In the genomic region with DNA sequence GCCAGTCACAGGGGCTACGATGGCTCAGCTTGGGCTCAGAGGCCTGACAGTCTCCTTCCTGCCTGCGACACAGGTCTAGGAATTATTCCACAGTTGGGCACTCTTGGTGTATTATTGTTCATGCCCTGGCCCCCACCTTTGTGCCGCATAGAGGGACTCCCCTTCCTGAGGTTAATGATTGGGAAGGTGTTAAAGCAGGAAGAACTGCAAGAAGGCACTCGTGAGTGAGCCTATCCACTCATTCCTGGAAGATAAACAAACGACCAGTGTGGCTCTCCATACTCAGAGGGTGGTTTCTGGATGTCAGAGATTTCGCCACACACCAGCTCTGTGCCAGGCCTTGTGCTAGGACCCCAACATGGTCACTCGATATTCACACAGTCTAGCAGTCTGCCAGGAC, we compare ENCODE assay signal across 27 cellular contexts. TPM values are rescaled to one million over a fixed set of nuclear protein-coding genes. Genes with fewer than 3 reads are reported as not detected.
A peak's percentile ranks its signal among the peaks of the same experiment; 100 is the strongest.
DNase-seq lines count a peak whose midpoint lies in the region; ATAC-seq, FAIRE-seq and TF ChIP-seq lines count a peak whose summit lies in the region.
"Had no signal": no experiment of that assay in that cellular context is flagged by ENCODE, and none has a peak within 500 bp of the region (broad histone marks: within the 10 kb centered on the region; RNA-seq: fewer than 3 reads in every experiment).

No MANE protein-coding gene starts in this region.

- H3K36me3 Mint-ChIP-seq in activated CD8-positive, alpha-beta T cell treated with anti-CD3 and anti-CD28 coated beads, Interleukin-2, amount 10 ng/mL, durations not matched to agents 7 days and 5 days (ENCODE audit: low read depth): peaks cover 2% of the 10 kb centered on the region
- no peaks in the 10 kb centered on the region for H3K36me3 Mint-ChIP-seq in activated CD8-positive, alpha-beta T cell treated with anti-CD3 and anti-CD28 coated beads for 36 hours (ENCODE audit: low read depth)
- H3K36me3 Mint-ChIP-seq in activated T-helper 17 cell treated with anti-CD3 and anti-CD28 coated beads, Interleukin-2, amount 50 U/mL, for 72 hours (ENCODE audit: low read depth): no peaks in the 10 kb centered on the region
- peaks cover 6% of the 10 kb centered on the region for H3K36me3 Mint-ChIP-seq in type B pancreatic cell
- H3K36me3 Mint-ChIP-seq: stimulated activated effector memory CD8-positive, alpha-beta T cell treated with anti-CD3 and anti-CD28 coated beads, Interleukin-12 subunit alpha, Interleukin-12 subunit beta, amount 100 ng/mL, for 72 hours had no signal

- 80% methylated on average over 1 of the region's 7 CpGs for WGBS in HepG2 (ENCODE audit: low lambda C conversion rate)

- no peak for TF ChIP-seq CTCF in activated CD8-positive, alpha-beta T cell treated with anti-CD3 and anti-CD28 coated beads for 36 hours (IDR thresholded peaks at IDR 0.05)
- TF ChIP-seq CTCF in HepG2 (CRISPR knock-in tag; IDR thresholded peaks at IDR 0.05) (no peak), type B pancreatic cell (conservative IDR thresholded peaks at IDR 0.05) (no peak)

- H3K4me3 Mint-ChIP-seq in activated CD8-positive, alpha-beta T cell treated with anti-CD3 and anti-CD28 coated beads, Interleukin-2, amount 10 ng/mL, durations not matched to agents 7 days and 5 days: no peak overlapping the region
- no peak overlapping the region for H3K4me3 Mint-ChIP-seq in activated CD8-positive, alpha-beta T cell treated with anti-CD3 and anti-CD28 coated beads for 36 hours
- no peak overlapping the region for H3K4me3 Mint-ChIP-seq in activated T-helper 17 cell treated with anti-CD3 and anti-CD28 coated beads, Interleukin-2, amount 50 U/mL, for 72 hours
- peak overlapping the region; percentile 45 for H3K4me3 Mint-ChIP-seq in type B pancreatic cell
- H3K4me3 Mint-ChIP-seq: stimulated activated effector memory CD8-positive, alpha-beta T cell treated with anti-CD3 and anti-CD28 coated beads, Interleukin-12 subunit alpha, Interleukin-12 subunit beta, amount 100 ng/mL, for 72 hours had no signal

- H3K27me3 ChIP-seq in HepG2 (ENCODE audit: control insufficient read depth in 1 of 2, insufficient read depth in 2 of 2, low read length in 2 of 2): no peaks in the 10 kb centered on the region
- H3K27me3 ChIP-seq: BLaER1, thyroid gland had no signal

- H3K4me1 Mint-ChIP-seq in activated CD8-positive, alpha-beta T cell treated with anti-CD3 and anti-CD28 coated beads, Interleukin-2, amount 10 ng/mL, durations not matched to agents 7 days and 5 days (ENCODE audit: low read depth): peaks cover 47% of the 10 kb centered on the region
- peaks cover 33% of the 10 kb centered on the region for H3K4me1 Mint-ChIP-seq in activated CD8-positive, alpha-beta T cell treated with anti-CD3 and anti-CD28 coated beads for 36 hours (ENCODE audit: low read depth)
- peaks cover 4% of the 10 kb centered on the region for H3K4me1 Mint-ChIP-seq in activated T-helper 17 cell treated with anti-CD3 and anti-CD28 coated beads, Interleukin-2, amount 50 U/mL, for 72 hours
- H3K4me1 Mint-ChIP-seq in type B pancreatic cell (ENCODE audit: unreplicated experiment): peaks cover 45% of the 10 kb centered on the region
- H3K4me1 Mint-ChIP-seq: stimulated activated effector memory CD8-positive, alpha-beta T cell treated with anti-CD3 and anti-CD28 coated beads, Interleukin-12 subunit alpha, Interleukin-12 subunit beta, amount 100 ng/mL, for 72 hours had no signal

- TF ChIP-seq POLR2A in HepG2 (IDR thresholded peaks at IDR 0.05; ENCODE audit: insufficient read depth in 1 of 2, low read depth in 2 of 2, low read length in 2 of 2): no peak

- no peaks in the 10 kb centered on the region for H3K27me3 Mint-ChIP-seq in activated CD8-positive, alpha-beta T cell treated with anti-CD3 and anti-CD28 coated beads, Interleukin-2, amount 10 ng/mL, durations not matched to agents 7 days and 5 days (ENCODE audit: low read depth)
- H3K27me3 Mint-ChIP-seq in activated CD8-positive, alpha-beta T cell treated with anti-CD3 and anti-CD28 coated beads for 36 hours: no peaks in the 10 kb centered on the region
- no peaks in the 10 kb centered on the region for H3K27me3 Mint-ChIP-seq in activated T-helper 17 cell treated with anti-CD3 and anti-CD28 coated beads, Interleukin-2, amount 50 U/mL, for 72 hours
- H3K27me3 Mint-ChIP-seq in type B pancreatic cell: no peaks in the 10 kb centered on the region

- H2AFZ ChIP-seq in HepG2 (ENCODE audit: low read length): no peak overlapping the region

- BruUV-seq in HepG2 (replicated peaks; lab: Mats Ljungman, UMichigan): no TSS peak

- no peaks in the 10 kb centered on the region for H3K9me3 Mint-ChIP-seq in activated CD8-positive, alpha-beta T cell treated with anti-CD3 and anti-CD28 coated beads, Interleukin-2, amount 10 ng/mL, durations not matched to agents 7 days and 5 days (ENCODE audit: insufficient read depth)
- H3K9me3 Mint-ChIP-seq in activated CD8-positive, alpha-beta T cell treated with anti-CD3 and anti-CD28 coated beads for 36 hours: no peaks in the 10 kb centered on the region
- no peaks in the 10 kb centered on the region for H3K9me3 Mint-ChIP-seq in activated T-helper 17 cell treated with anti-CD3 and anti-CD28 coated beads, Interleukin-2, amount 50 U/mL, for 72 hours
- no peaks in the 10 kb centered on the region for H3K9me3 Mint-ChIP-seq in type B pancreatic cell
- H3K9me3 Mint-ChIP-seq: stimulated activated effector memory CD8-positive, alpha-beta T cell treated with anti-CD3 and anti-CD28 coated beads, Interleukin-12 subunit alpha, Interleukin-12 subunit beta, amount 100 ng/mL, for 72 hours had no signal

- FAIRE-seq in HepG2 (lab: Jason Lieb, UNC): no peak
- FAIRE-seq: bronchial epithelial cell, endometrium, small intestine had no signal

- no peak overlapping the region for H3K9ac ChIP-seq in HepG2 (ENCODE audit: insufficient read depth, low read depth, low read length)
- H3K9ac ChIP-seq: BLaER1 had no signal

- no peak overlapping the region for H3K27ac ChIP-seq in HepG2 (ENCODE audit: extremely low read length, insufficient read depth, low read length)
- H3K27ac ChIP-seq: BLaER1, coronary artery, psoas muscle had no signal

- H3K36me3 ChIP-seq in HepG2 (replicated peaks in 1 of 2; ENCODE audit: control insufficient read depth in 1 of 2, insufficient read depth in 2 of 2, low read length in 2 of 2): no peaks in the 10 kb centered on the region; a peak in 1 of 5 replicates
- H3K36me3 ChIP-seq: thyroid gland had no signal

- in situ Hi-C loops in HepG2 (cut with HindIII; ENCODE audit: extremely low pct_ligation_motif_present, low pct_unique_long_range_greater_than_20kb): loop anchor here (5.0 kb wide), 2 partner anchors 33 to 108 kb away; no protein-coding TSS in a partner anchor

- intact Hi-C loops in activated CD8-positive, alpha-beta T cell treated with anti-CD3 and anti-CD28 coated beads for 36 hours (cut with micrococcal nuclease): no loop called here
- intact Hi-C loops in HepG2 (cut with micrococcal nuclease; ENCODE audit: unreplicated experiment): loop anchor here (5.0 kb wide), 1 partner anchor 33 kb away; no protein-coding TSS in a partner anchor

- no peak overlapping the region for H3K4me3 ChIP-seq in HepG2 (replicated peaks in 1 of 3; ENCODE audit: insufficient read depth in 1 of 3, low read depth in 2 of 3, low read length in 3 of 3)
- H3K4me3 ChIP-seq: BLaER1, coronary artery, psoas muscle, thyroid gland had no signal

- CTCF ChIA-PET in activated CD8-positive, alpha-beta T cell treated with anti-CD3 and anti-CD28 coated beads, Interleukin-2, amount 10 ng/mL, durations not matched to agents 7 days and 5 days (lab: Charles Lee): no interaction called here
- CTCF ChIA-PET in activated CD8-positive, alpha-beta T cell treated with anti-CD3 and anti-CD28 coated beads for 36 hours (lab: Charles Lee): no interaction called here
- CTCF ChIA-PET in HepG2 (lab: Yijun Ruan, JAX; ENCODE audit: low intra/inter-chr PET ratio, low total read pairs): no interaction called here

- TF ChIP-seq RAD21 in HepG2 (CRISPR knock-in tag; IDR thresholded peaks at IDR 0.05): no peak

- peak overlapping the region; percentile 2 for H3K27ac Mint-ChIP-seq in activated CD8-positive, alpha-beta T cell treated with anti-CD3 and anti-CD28 coated beads, Interleukin-2, amount 10 ng/mL, durations not matched to agents 7 days and 5 days
- no peak overlapping the region for H3K27ac Mint-ChIP-seq in activated CD8-positive, alpha-beta T cell treated with anti-CD3 and anti-CD28 coated beads for 36 hours
- peak overlapping the region; percentile 13 for H3K27ac Mint-ChIP-seq in activated T-helper 17 cell treated with anti-CD3 and anti-CD28 coated beads, Interleukin-2, amount 50 U/mL, for 72 hours
- H3K27ac Mint-ChIP-seq in type B pancreatic cell: peak overlapping the region; percentile 96
- H3K27ac Mint-ChIP-seq: stimulated activated effector memory CD8-positive, alpha-beta T cell treated with anti-CD3 and anti-CD28 coated beads, Interleukin-12 subunit alpha, Interleukin-12 subunit beta, amount 100 ng/mL, for 72 hours had no signal

- no peak overlapping the region for H3K4me2 ChIP-seq in HepG2 (ENCODE audit: low read depth, low read length)
- H3K4me2 ChIP-seq: BLaER1 had no signal

- no peaks in the 10 kb centered on the region for H4K20me1 ChIP-seq in HepG2 (ENCODE audit: insufficient read depth, low read length)
- H4K20me1 ChIP-seq: BLaER1 had no signal

- no peak for ATAC-seq in activated CD8-positive, alpha-beta T cell treated with anti-CD3 and anti-CD28 coated beads, Interleukin-2, amount 10 ng/mL, durations not matched to agents 7 days and 5 days
- no peak for ATAC-seq in activated CD8-positive, alpha-beta T cell treated with anti-CD3 and anti-CD28 coated beads for 36 hours
- no peak for ATAC-seq in activated T-helper 17 cell treated with anti-CD3 and anti-CD28 coated beads, Interleukin-2, amount 50 U/mL, for 72 hours (replicated peaks)
- ATAC-seq in HepG2: peak; percentile 28; the same call in 2 of the 3 replicates
- ATAC-seq: left colon; psoas muscle; stimulated activated effector memory CD8-positive, alpha-beta T cell treated with anti-CD3 and anti-CD28 coated beads, Interleukin-12 subunit alpha, Interleukin-12 subunit beta, amount 100 ng/mL, for 72 hours had no signal

- no peak for TF ChIP-seq EP300 in HepG2 (IDR thresholded peaks at IDR 0.05; ENCODE audit: low read depth in 2 of 2, low read length in 2 of 2)
- no peak for TF ChIP-seq EP300 in HepG2 (CRISPR knock-in tag; IDR thresholded peaks at IDR 0.05; ENCODE audit: borderline replicate concordance)

- peaks cover 3% of the 10 kb centered on the region for H3K79me2 ChIP-seq in HepG2 (ENCODE audit: insufficient read depth, low read length)

- peaks cover 79% of the 10 kb centered on the region for H3K4me1 ChIP-seq in HepG2 (ENCODE audit: insufficient read depth, low read length)

- no peaks in the 10 kb centered on the region for H3K9me3 ChIP-seq in HepG2 (ENCODE audit: low read length)
- H3K9me3 ChIP-seq: BLaER1, psoas muscle, thyroid gland had no signal

- POLR2A ChIA-PET in activated CD8-positive, alpha-beta T cell treated with anti-CD3 and anti-CD28 coated beads, Interleukin-2, amount 10 ng/mL, durations not matched to agents 7 days and 5 days (lab: Charles Lee): no interaction called here
- POLR2A ChIA-PET in activated CD8-positive, alpha-beta T cell treated with anti-CD3 and anti-CD28 coated beads for 36 hours (lab: Charles Lee): no interaction called here
- POLR2A ChIA-PET in HepG2 (lab: Yijun Ruan, JAX): interaction anchor here (1.9 kb wide), 1 partner anchor 24 kb away, joined by 12 read pairs; no protein-coding TSS in a partner anchor

- no peak for DNase-seq in activated CD8-positive, alpha-beta T cell treated with anti-CD3 and anti-CD28 coated beads, Interleukin-2, amount 10 ng/mL, durations not matched to agents 7 days and 5 days
- no peak for DNase-seq in activated CD8-positive, alpha-beta T cell treated with anti-CD3 and anti-CD28 coated beads for 36 hours
- DNase-seq in HepG2 (ENCODE audit: low spot score) (no peak), type B pancreatic cell (ENCODE audit: extremely low spot score, unreplicated experiment) (no peak), AG08395 (ENCODE audit: low spot score) (no peak), hepatic stellate cell (ENCODE audit: low spot score) (no peak), mucosa of gallbladder (ENCODE audit: low spot score) (no peak)
- DNase-seq: 8988T; activated CD4-positive, alpha-beta T cell treated with anti-CD3 and anti-CD28 coated beads, Interleukin-2, amount 50 U/mL, for 4 hours; activated naive CD4-positive, alpha-beta T cell; amygdala; EL; H7; left colon; MM.1S; NCI-H1436 treated with DMSO at 0.1 percent for 48 hours; NCI-H526; psoas muscle; small intestine; stimulated activated CD4-positive, alpha-beta T cell treated with anti-CD3 and anti-CD28 coated beads, Interleukin-2, amount 100 ng/mL, for 24 hours; thyroid gland had no signal

RNA-seq across cellular contexts. Expression of gene LIPC, which starts 12.3 kb away (rescaled TPM):
- 1 to 10 TPM; 4.1 to 4.4 TPM for total RNA-seq in activated CD8-positive, alpha-beta T cell treated with anti-CD3 and anti-CD28 coated beads, Interleukin-2, amount 10 ng/mL, durations not matched to agents 7 days and 5 days
- 1 to 10 TPM; 1.0 to 1.2 TPM for total RNA-seq in activated CD8-positive, alpha-beta T cell treated with anti-CD3 and anti-CD28 coated beads for 36 hours
- total RNA-seq in activated T-helper 17 cell treated with anti-CD3 and anti-CD28 coated beads, Interleukin-2, amount 50 U/mL, for 72 hours: under 1 TPM; 0.17 to 0.26 TPM
- 15.0 and 26.0 TPM in 2 replicates for total RNA-seq in HepG2 (2016; rRNA removed; fragmentation: Illumina TruSeq; extraction: Trizol)
- total RNA-seq in HepG2 (2016; cell fraction: cytosol; rRNA removed; fragmentation: Illumina TruSeq; extraction: Trizol; ENCODE audit: low read depth): 3.6 and 5.6 TPM in 2 replicates
- total RNA-seq in HepG2 (2016; cell fraction: insoluble cytoplasmic fraction; rRNA removed; fragmentation: Illumina TruSeq; extraction: Trizol): 14.4 and 27.2 TPM in 2 replicates
- 9.5 and 11.4 TPM in 2 replicates for total RNA-seq in HepG2 (2016; cell fraction: membrane; rRNA removed; fragmentation: Illumina TruSeq; extraction: Trizol)
- 31.9 and 35.6 TPM in 2 replicates for total RNA-seq in HepG2 (2016; cell fraction: nucleus; rRNA removed; fragmentation: Illumina TruSeq; extraction: Trizol)
- 38.0 and 46.9 TPM in 2 replicates for polyA plus RNA-seq in HepG2 (2011; rRNA removed)
- polyA plus RNA-seq in HepG2 (2011; cell fraction: cytosol; rRNA removed): 32.6 and 40.5 TPM in 2 replicates
- 25.6 and 27.7 TPM in 2 replicates for polyA plus RNA-seq in HepG2 (2011; cell fraction: nucleus; rRNA removed)
- polyA plus RNA-seq in HepG2 (2012): 28.9 and 34.2 TPM in 2 replicates
- polyA plus RNA-seq in HepG2 (2016; cell fraction: cytosol; fragmentation: Illumina TruSeq; extraction: Trizol; ENCODE audit: low read depth): 9.2 and 9.9 TPM in 2 replicates
- 20.8 and 21.9 TPM in 2 replicates for polyA plus RNA-seq in HepG2 (2016; cell fraction: insoluble cytoplasmic fraction; fragmentation: Illumina TruSeq; extraction: Trizol; ENCODE audit: low read depth)
- polyA plus RNA-seq in HepG2 (2016; cell fraction: membrane; fragmentation: Illumina TruSeq; extraction: Trizol; ENCODE audit: low read depth): 13.3 and 17.3 TPM in 2 replicates
- 46.6 and 49.7 TPM in 2 replicates for polyA plus RNA-seq in HepG2 (2016; cell fraction: nucleus; fragmentation: Illumina TruSeq; extraction: Trizol; ENCODE audit: insufficient read depth, low read depth)
- polyA minus RNA-seq in HepG2 (2011; rRNA and poly(A)+ RNA removed; ENCODE audit: low replicate concordance): 66.7 TPM in 1 of 2 replicates, not detected in the other
- 17.8 and 19.8 TPM in 2 replicates for polyA minus RNA-seq in HepG2 (2011; cell fraction: cytosol; rRNA and poly(A)+ RNA removed)
- polyA minus RNA-seq in HepG2 (2011; cell fraction: nucleus; rRNA and poly(A)+ RNA removed): 21.2 and 25.1 TPM in 2 replicates
- 10.9 and 33.1 TPM in 2 replicates for total RNA-seq in type B pancreatic cell (ENCODE audit: low replicate concordance)
- total RNA-seq in mucosa of gallbladder: 0.58 TPM
- total RNA-seq: H7, psoas muscle had no signal
